8 cellular contexts compared by ENCODE assay signal in genomic region chr14:77322209-77322902, GRCh38. TPM values are rescaled to one million over a fixed set of nuclear protein-coding genes. Genes with fewer than 3 reads are reported as not detected.
DNase-seq lines count a peak whose midpoint lies in the region; ATAC-seq, FAIRE-seq and TF ChIP-seq lines count a peak whose summit lies in the region.

No MANE protein-coding gene starts in this region.

- H3K9me3 Mint-ChIP-seq in activated naive CD4-positive, alpha-beta T cell treated with anti-CD3 and anti-CD28 coated beads, Interleukin-2, amount 10 ng/mL, durations not matched to agents 7 days and 5 days = no peaks in the 10 kb centered on the region
- no peaks in the 10 kb centered on the region for H3K9me3 Mint-ChIP-seq in activated naive CD8-positive, alpha-beta T cell (ENCODE audit: low read depth)
- no peaks in the 10 kb centered on the region for H3K9me3 Mint-ChIP-seq in type B pancreatic cell

- H3K9ac ChIP-seq in HepG2 (ENCODE audit: insufficient read depth, low read depth, low read length) = peak overlapping the region; percentile 93

- BruUV-seq in HepG2 (replicated peaks; lab: Mats Ljungman, UMichigan) = no TSS peak

- in situ Hi-C loops in HepG2 (cut with HindIII; ENCODE audit: extremely low pct_ligation_motif_present, low pct_unique_long_range_greater_than_20kb) = no loop called here

- TF ChIP-seq CTCF in HepG2 (CRISPR knock-in tag; IDR thresholded peaks at IDR 0.05) = no peak
- TF ChIP-seq CTCF in type B pancreatic cell (conservative IDR thresholded peaks at IDR 0.05) = no peak

- ATAC-seq in HepG2 (no peak), GM21381 (IDR thresholded peaks at IDR 0.05; ENCODE audit: unreplicated experiment) (no peak), GM19324 (IDR thresholded peaks at IDR 0.05; ENCODE audit: low FRiP score, unreplicated experiment) (no peak)

- peak overlapping the region; percentile 96 for H3K27ac ChIP-seq in HepG2 (ENCODE audit: extremely low read length, insufficient read depth, low read length)

- peak; percentile 42 for FAIRE-seq in HepG2 (lab: Jason Lieb, UNC)

- H3K79me2 ChIP-seq in HepG2 (ENCODE audit: insufficient read depth, low read length) = peaks cover 23% of the 10 kb centered on the region

- H3K27me3 Mint-ChIP-seq in activated naive CD4-positive, alpha-beta T cell treated with anti-CD3 and anti-CD28 coated beads, Interleukin-2, amount 10 ng/mL, durations not matched to agents 7 days and 5 days = no peaks in the 10 kb centered on the region
- H3K27me3 Mint-ChIP-seq in activated naive CD8-positive, alpha-beta T cell = no peaks in the 10 kb centered on the region
- no peaks in the 10 kb centered on the region for H3K27me3 Mint-ChIP-seq in type B pancreatic cell

- H3K27me3 ChIP-seq in HepG2 (ENCODE audit: control insufficient read depth in 1 of 2, insufficient read depth in 2 of 2, low read length in 2 of 2) = no peaks in the 10 kb centered on the region

- peak overlapping the region; percentile 99 for H3K27ac Mint-ChIP-seq in activated naive CD4-positive, alpha-beta T cell treated with anti-CD3 and anti-CD28 coated beads, Interleukin-2, amount 10 ng/mL, durations not matched to agents 7 days and 5 days
- peak overlapping the region; percentile 99 for H3K27ac Mint-ChIP-seq in activated naive CD8-positive, alpha-beta T cell
- peak overlapping the region; percentile 100 for H3K27ac Mint-ChIP-seq in type B pancreatic cell

- H2AFZ ChIP-seq in HepG2 (ENCODE audit: low read length) = no peak overlapping the region

- peaks cover 67% of the 10 kb centered on the region for H3K4me1 ChIP-seq in HepG2 (ENCODE audit: insufficient read depth, low read length)

- WGBS in HepG2 (ENCODE audit: low lambda C conversion rate) = 78% methylated on average over 5 of the region's 5 CpGs

- no peak for DNase-seq in activated naive CD4-positive, alpha-beta T cell treated with anti-CD3 and anti-CD28 coated beads, Interleukin-2, amount 10 ng/mL, durations not matched to agents 7 days and 5 days
- DNase-seq in activated naive CD4-positive, alpha-beta T cell treated with Interleukin-2 at 50 U/mL for 16 hours = no peak
- DNase-seq in HepG2 (ENCODE audit: low spot score) (no peak), type B pancreatic cell (ENCODE audit: extremely low spot score, unreplicated experiment) (no peak), HCEC 1CT (no peak)

- peak overlapping the region; percentile 99 for H3K4me3 Mint-ChIP-seq in activated naive CD4-positive, alpha-beta T cell treated with anti-CD3 and anti-CD28 coated beads, Interleukin-2, amount 10 ng/mL, durations not matched to agents 7 days and 5 days
- H3K4me3 Mint-ChIP-seq in activated naive CD8-positive, alpha-beta T cell = peak overlapping the region; percentile 96
- H3K4me3 Mint-ChIP-seq in type B pancreatic cell = peak overlapping the region; percentile 98

- H3K36me3 ChIP-seq in HepG2 (replicated peaks in 1 of 2; ENCODE audit: control insufficient read depth in 1 of 2, insufficient read depth in 2 of 2, low read length in 2 of 2) = no peaks in the 10 kb centered on the region

- peaks cover 23% of the 10 kb centered on the region for H3K4me1 Mint-ChIP-seq in activated naive CD4-positive, alpha-beta T cell treated with anti-CD3 and anti-CD28 coated beads, Interleukin-2, amount 10 ng/mL, durations not matched to agents 7 days and 5 days
- peaks cover 16% of the 10 kb centered on the region for H3K4me1 Mint-ChIP-seq in activated naive CD8-positive, alpha-beta T cell (ENCODE audit: low read depth)
- peaks cover 28% of the 10 kb centered on the region for H3K4me1 Mint-ChIP-seq in type B pancreatic cell (ENCODE audit: unreplicated experiment)

- intact Hi-C loops in HepG2 (cut with micrococcal nuclease; ENCODE audit: unreplicated experiment) = loop anchor here (5.0 kb wide), 2 partner anchors 55 to 135 kb away; partner anchors contain the start of genes AHSA1, SAMD15, TMED8 and VIPAS39

- H3K4me3 ChIP-seq in HepG2 (replicated peaks in 1 of 3; ENCODE audit: insufficient read depth in 1 of 3, low read depth in 2 of 3, low read length in 3 of 3) = peak overlapping the region in 2 of 3 experiments; percentile 79 to 93; a peak in 4 of 6 replicates

- H4K20me1 ChIP-seq in HepG2 (ENCODE audit: insufficient read depth, low read length) = no peaks in the 10 kb centered on the region

- no peaks in the 10 kb centered on the region for H3K36me3 Mint-ChIP-seq in activated naive CD4-positive, alpha-beta T cell treated with anti-CD3 and anti-CD28 coated beads, Interleukin-2, amount 10 ng/mL, durations not matched to agents 7 days and 5 days
- no peaks in the 10 kb centered on the region for H3K36me3 Mint-ChIP-seq in activated naive CD8-positive, alpha-beta T cell
- no peaks in the 10 kb centered on the region for H3K36me3 Mint-ChIP-seq in type B pancreatic cell

- TF ChIP-seq EP300 in HepG2 (IDR thresholded peaks at IDR 0.05; ENCODE audit: low read depth in 2 of 2, low read length in 2 of 2) (no peak), HepG2 (CRISPR knock-in tag; IDR thresholded peaks at IDR 0.05; ENCODE audit: borderline replicate concordance) (no peak)

- peak overlapping the region; percentile 91 for H3K4me2 ChIP-seq in HepG2 (ENCODE audit: low read depth, low read length)

- CTCF ChIA-PET in activated naive CD4-positive, alpha-beta T cell treated with anti-CD3 and anti-CD28 coated beads, Interleukin-2, amount 10 ng/mL, durations not matched to agents 7 days and 5 days (lab: Charles Lee) = interaction anchor here (1.3 kb wide), 1 partner anchor 55 kb away, joined by 7 read pairs; the partner anchor contains the start of genes SAMD15 and TMED8
- CTCF ChIA-PET in HepG2 (lab: Yijun Ruan, JAX; ENCODE audit: low intra/inter-chr PET ratio, low total read pairs) = no interaction called here

- no peaks in the 10 kb centered on the region for H3K9me3 ChIP-seq in HepG2 (ENCODE audit: low read length)

- TF ChIP-seq POLR2A in HepG2 (IDR thresholded peaks at IDR 0.05; ENCODE audit: insufficient read depth in 1 of 2, low read depth in 2 of 2, low read length in 2 of 2) = no peak

- no peak for TF ChIP-seq RAD21 in HepG2 (CRISPR knock-in tag; IDR thresholded peaks at IDR 0.05)

- POLR2A ChIA-PET in HepG2 (lab: Yijun Ruan, JAX) = interaction anchor here (1.8 to 3.1 kb wide), 5 partner anchors 8 to 55 kb away, joined by 7 to 37 read pairs (median 12); partner anchors contain the start of genes SAMD15 and TMED8

RNA-seq across cellular contexts. Expression of gene GSTZ1, which starts 1.5 kb away (rescaled TPM):
- total RNA-seq in HepG2 (2016; rRNA removed; fragmentation: Illumina TruSeq; extraction: Trizol) (26.9 and 27.6 TPM in 2 replicates), type B pancreatic cell (ENCODE audit: low replicate concordance) (16.0 and 18.9 TPM in 2 replicates)
- 6.7 and 6.9 TPM in 2 replicates for total RNA-seq in HepG2 (2016; cell fraction: cytosol; rRNA removed; fragmentation: Illumina TruSeq; extraction: Trizol; ENCODE audit: low read depth)
- 26.1 and 26.7 TPM in 2 replicates for total RNA-seq in HepG2 (2016; cell fraction: insoluble cytoplasmic fraction; rRNA removed; fragmentation: Illumina TruSeq; extraction: Trizol)
- 10.4 TPM in 2 replicates for total RNA-seq in HepG2 (2016; cell fraction: membrane; rRNA removed; fragmentation: Illumina TruSeq; extraction: Trizol)
- total RNA-seq in HepG2 (2016; cell fraction: nucleus; rRNA removed; fragmentation: Illumina TruSeq; extraction: Trizol) = 19.7 and 22.0 TPM in 2 replicates
- 14.4 and 15.7 TPM in 2 replicates for polyA plus RNA-seq in HepG2 (2011; rRNA removed)
- polyA plus RNA-seq in HepG2 (2011; cell fraction: cytosol; rRNA removed) = 15.4 and 20.2 TPM in 2 replicates
- polyA plus RNA-seq in HepG2 (2011; cell fraction: nucleus; rRNA removed) = 25.0 and 27.1 TPM in 2 replicates
- 18.1 and 18.4 TPM in 2 replicates for polyA plus RNA-seq in HepG2 (2012)
- 4.9 and 5.3 TPM in 2 replicates for polyA plus RNA-seq in HepG2 (2016; cell fraction: cytosol; fragmentation: Illumina TruSeq; extraction: Trizol; ENCODE audit: low read depth)
- 29.6 and 30.1 TPM in 2 replicates for polyA plus RNA-seq in HepG2 (2016; cell fraction: insoluble cytoplasmic fraction; fragmentation: Illumina TruSeq; extraction: Trizol; ENCODE audit: low read depth)
- polyA plus RNA-seq in HepG2 (2016; cell fraction: membrane; fragmentation: Illumina TruSeq; extraction: Trizol; ENCODE audit: low read depth) = 7.6 and 9.5 TPM in 2 replicates
- polyA plus RNA-seq in HepG2 (2016; cell fraction: nucleus; fragmentation: Illumina TruSeq; extraction: Trizol; ENCODE audit: insufficient read depth, low read depth) = 20.3 and 23.0 TPM in 2 replicates
- polyA minus RNA-seq in HepG2 (2011; rRNA and poly(A)+ RNA removed; ENCODE audit: low replicate concordance) = 25.0 and 25.5 TPM in 2 replicates
- polyA minus RNA-seq in HepG2 (2011; cell fraction: cytosol; rRNA and poly(A)+ RNA removed) = 3.9 and 5.6 TPM in 2 replicates
- 37.7 and 42.4 TPM in 2 replicates for polyA minus RNA-seq in HepG2 (2011; cell fraction: nucleus; rRNA and poly(A)+ RNA removed)

RNA-seq across cellular contexts. Expression of gene POMT2, which starts 1.7 kb away (rescaled TPM):
- 7.9 and 15.9 TPM in 2 replicates for total RNA-seq in HepG2 (2016; rRNA removed; fragmentation: Illumina TruSeq; extraction: Trizol)
- total RNA-seq in HepG2 (2016; cell fraction: cytosol; rRNA removed; fragmentation: Illumina TruSeq; extraction: Trizol; ENCODE audit: low read depth) = 4.5 and 5.3 TPM in 2 replicates
- total RNA-seq in HepG2 (2016; cell fraction: insoluble cytoplasmic fraction; rRNA removed; fragmentation: Illumina TruSeq; extraction: Trizol) = 5.7 and 18.9 TPM in 2 replicates
- total RNA-seq in HepG2 (2016; cell fraction: membrane; rRNA removed; fragmentation: Illumina TruSeq; extraction: Trizol) = 5.6 and 9.7 TPM in 2 replicates
- total RNA-seq in HepG2 (2016; cell fraction: nucleus; rRNA removed; fragmentation: Illumina TruSeq; extraction: Trizol) = 26.2 and 26.6 TPM in 2 replicates
- 15.3 and 17.7 TPM in 2 replicates for polyA plus RNA-seq in HepG2 (2011; rRNA removed)
- 5.3 and 6.1 TPM in 2 replicates for polyA plus RNA-seq in HepG2 (2011; cell fraction: cytosol; rRNA removed)
- 104 and 129 TPM in 2 replicates for polyA plus RNA-seq in HepG2 (2011; cell fraction: nucleus; rRNA removed)
- polyA plus RNA-seq in HepG2 (2012) = 10.4 and 12.2 TPM in 2 replicates
- 5.4 and 5.6 TPM in 2 replicates for polyA plus RNA-seq in HepG2 (2016; cell fraction: cytosol; fragmentation: Illumina TruSeq; extraction: Trizol; ENCODE audit: low read depth)
- polyA plus RNA-seq in HepG2 (2016; cell fraction: insoluble cytoplasmic fraction; fragmentation: Illumina TruSeq; extraction: Trizol; ENCODE audit: low read depth) = 10.3 and 13.4 TPM in 2 replicates
- 8.1 and 9.6 TPM in 2 replicates for polyA plus RNA-seq in HepG2 (2016; cell fraction: membrane; fragmentation: Illumina TruSeq; extraction: Trizol; ENCODE audit: low read depth)
- 96.8 and 106 TPM in 2 replicates for polyA plus RNA-seq in HepG2 (2016; cell fraction: nucleus; fragmentation: Illumina TruSeq; extraction: Trizol; ENCODE audit: insufficient read depth, low read depth)
- polyA minus RNA-seq in HepG2 (2011; rRNA and poly(A)+ RNA removed; ENCODE audit: low replicate concordance) = 34.5 and 36.8 TPM in 2 replicates
- 6.0 and 8.1 TPM in 2 replicates for polyA minus RNA-seq in HepG2 (2011; cell fraction: cytosol; rRNA and poly(A)+ RNA removed)
- 38.1 and 42.3 TPM in 2 replicates for polyA minus RNA-seq in HepG2 (2011; cell fraction: nucleus; rRNA and poly(A)+ RNA removed)
- 45.4 and 51.5 TPM in 2 replicates for total RNA-seq in type B pancreatic cell (ENCODE audit: low replicate concordance)

RNA-seq across cellular contexts. Expression of gene NGB, which starts 51.4 kb away (rescaled TPM):
- not detected in 2 replicates for total RNA-seq in HepG2 (2016; rRNA removed; fragmentation: Illumina TruSeq; extraction: Trizol)
- not detected in 2 replicates for total RNA-seq in HepG2 (2016; cell fraction: cytosol; rRNA removed; fragmentation: Illumina TruSeq; extraction: Trizol; ENCODE audit: low read depth)
- total RNA-seq in HepG2 (2016; cell fraction: insoluble cytoplasmic fraction; rRNA removed; fragmentation: Illumina TruSeq; extraction: Trizol) = not detected in 2 replicates
- not detected in 2 replicates for total RNA-seq in HepG2 (2016; cell fraction: membrane; rRNA removed; fragmentation: Illumina TruSeq; extraction: Trizol)
- total RNA-seq in HepG2 (2016; cell fraction: nucleus; rRNA removed; fragmentation: Illumina TruSeq; extraction: Trizol) = not detected in 2 replicates
- 0.04 and 0.05 TPM in 2 replicates for polyA plus RNA-seq in HepG2 (2011; rRNA removed)
- polyA plus RNA-seq in HepG2 (2011; cell fraction: cytosol; rRNA removed) = 0.03 and 0.09 TPM in 2 replicates
- polyA plus RNA-seq in HepG2 (2011; cell fraction: nucleus; rRNA removed) = not detected in 2 replicates
- not detected in 2 replicates for polyA plus RNA-seq in HepG2 (2012)
- polyA plus RNA-seq in HepG2 (2016; cell fraction: cytosol; fragmentation: Illumina TruSeq; extraction: Trizol; ENCODE audit: low read depth) = not detected in 2 replicates
- polyA plus RNA-seq in HepG2 (2016; cell fraction: insoluble cytoplasmic fraction; fragmentation: Illumina TruSeq; extraction: Trizol; ENCODE audit: low read depth) = not detected in 2 replicates
- polyA plus RNA-seq in HepG2 (2016; cell fraction: membrane; fragmentation: Illumina TruSeq; extraction: Trizol; ENCODE audit: low read depth) = 0.09 TPM in 1 of 2 replicates, not detected in the other
- polyA plus RNA-seq in HepG2 (2016; cell fraction: nucleus; fragmentation: Illumina TruSeq; extraction: Trizol; ENCODE audit: insufficient read depth, low read depth) = not detected in 2 replicates
- polyA minus RNA-seq in HepG2 (2011; rRNA and poly(A)+ RNA removed; ENCODE audit: low replicate concordance) = not detected in 2 replicates
- not detected in 2 replicates for polyA minus RNA-seq in HepG2 (2011; cell fraction: cytosol; rRNA and poly(A)+ RNA removed)
- polyA minus RNA-seq in HepG2 (2011; cell fraction: nucleus; rRNA and poly(A)+ RNA removed) = not detected in 2 replicates
- not detected in 2 replicates for total RNA-seq in type B pancreatic cell (ENCODE audit: low replicate concordance)

RNA-seq across cellular contexts. Expression of gene TMED8, which starts 54.5 kb away (rescaled TPM):
- 11.7 and 17.5 TPM in 2 replicates for total RNA-seq in HepG2 (2016; rRNA removed; fragmentation: Illumina TruSeq; extraction: Trizol)
- 0.71 TPM in 2 replicates for total RNA-seq in HepG2 (2016; cell fraction: cytosol; rRNA removed; fragmentation: Illumina TruSeq; extraction: Trizol; ENCODE audit: low read depth)
- total RNA-seq in HepG2 (2016; cell fraction: insoluble cytoplasmic fraction; rRNA removed; fragmentation: Illumina TruSeq; extraction: Trizol) = 11.1 and 18.2 TPM in 2 replicates
- 4.1 and 4.7 TPM in 2 replicates for total RNA-seq in HepG2 (2016; cell fraction: membrane; rRNA removed; fragmentation: Illumina TruSeq; extraction: Trizol)
- total RNA-seq in HepG2 (2016; cell fraction: nucleus; rRNA removed; fragmentation: Illumina TruSeq; extraction: Trizol) = 8.0 and 8.7 TPM in 2 replicates
- polyA plus RNA-seq in HepG2 (2011; rRNA removed) = 4.7 and 6.0 TPM in 2 replicates
- 3.0 and 4.2 TPM in 2 replicates for polyA plus RNA-seq in HepG2 (2011; cell fraction: cytosol; rRNA removed)
- polyA plus RNA-seq in HepG2 (2011; cell fraction: nucleus; rRNA removed) = 2.7 and 3.4 TPM in 2 replicates
- 5.0 and 5.4 TPM in 2 replicates for polyA plus RNA-seq in HepG2 (2012)
- 0.28 and 0.33 TPM in 2 replicates for polyA plus RNA-seq in HepG2 (2016; cell fraction: cytosol; fragmentation: Illumina TruSeq; extraction: Trizol; ENCODE audit: low read depth)
- 10.5 and 10.6 TPM in 2 replicates for polyA plus RNA-seq in HepG2 (2016; cell fraction: insoluble cytoplasmic fraction; fragmentation: Illumina TruSeq; extraction: Trizol; ENCODE audit: low read depth)
- 1.5 and 1.7 TPM in 2 replicates for polyA plus RNA-seq in HepG2 (2016; cell fraction: membrane; fragmentation: Illumina TruSeq; extraction: Trizol; ENCODE audit: low read depth)
- polyA plus RNA-seq in HepG2 (2016; cell fraction: nucleus; fragmentation: Illumina TruSeq; extraction: Trizol; ENCODE audit: insufficient read depth, low read depth) = 8.9 and 9.4 TPM in 2 replicates
- 12.8 and 15.2 TPM in 2 replicates for polyA minus RNA-seq in HepG2 (2011; rRNA and poly(A)+ RNA removed; ENCODE audit: low replicate concordance)
- 7.1 and 8.6 TPM in 2 replicates for polyA minus RNA-seq in HepG2 (2011; cell fraction: cytosol; rRNA and poly(A)+ RNA removed)
- polyA minus RNA-seq in HepG2 (2011; cell fraction: nucleus; rRNA and poly(A)+ RNA removed) = 5.3 and 7.1 TPM in 2 replicates
- 17.4 and 17.5 TPM in 2 replicates for total RNA-seq in type B pancreatic cell (ENCODE audit: low replicate concordance)

RNA-seq across cellular contexts. Expression of gene SAMD15, which starts 54.8 kb away (rescaled TPM):
- total RNA-seq in HepG2 (2016; rRNA removed; fragmentation: Illumina TruSeq; extraction: Trizol) = 1.3 and 2.0 TPM in 2 replicates
- 0.40 TPM in 1 of 2 replicates, not detected in the other for total RNA-seq in HepG2 (2016; cell fraction: cytosol; rRNA removed; fragmentation: Illumina TruSeq; extraction: Trizol; ENCODE audit: low read depth)
- 1.4 and 3.0 TPM in 2 replicates for total RNA-seq in HepG2 (2016; cell fraction: insoluble cytoplasmic fraction; rRNA removed; fragmentation: Illumina TruSeq; extraction: Trizol)
- total RNA-seq in HepG2 (2016; cell fraction: membrane; rRNA removed; fragmentation: Illumina TruSeq; extraction: Trizol) = 0.10 and 0.49 TPM in 2 replicates
- 1.1 TPM in 2 replicates for total RNA-seq in HepG2 (2016; cell fraction: nucleus; rRNA removed; fragmentation: Illumina TruSeq; extraction: Trizol)
- polyA plus RNA-seq in HepG2 (2011; rRNA removed) = 0.09 TPM in 2 replicates
- 0.11 TPM in 1 of 2 replicates, not detected in the other for polyA plus RNA-seq in HepG2 (2011; cell fraction: cytosol; rRNA removed)
- polyA plus RNA-seq in HepG2 (2011; cell fraction: nucleus; rRNA removed) = 0.05 and 0.24 TPM in 2 replicates
- polyA plus RNA-seq in HepG2 (2012) = 0.05 TPM in 1 of 2 replicates, not detected in the other
- polyA plus RNA-seq in HepG2 (2016; cell fraction: cytosol; fragmentation: Illumina TruSeq; extraction: Trizol; ENCODE audit: low read depth) = 0.11 TPM in 1 of 2 replicates, not detected in the other
- 0.82 and 1.2 TPM in 2 replicates for polyA plus RNA-seq in HepG2 (2016; cell fraction: insoluble cytoplasmic fraction; fragmentation: Illumina TruSeq; extraction: Trizol; ENCODE audit: low read depth)
- polyA plus RNA-seq in HepG2 (2016; cell fraction: membrane; fragmentation: Illumina TruSeq; extraction: Trizol; ENCODE audit: low read depth) = 0.07 and 0.10 TPM in 2 replicates
- 0.47 and 0.82 TPM in 2 replicates for polyA plus RNA-seq in HepG2 (2016; cell fraction: nucleus; fragmentation: Illumina TruSeq; extraction: Trizol; ENCODE audit: insufficient read depth, low read depth)
- 0.51 TPM in 1 of 2 replicates, not detected in the other for polyA minus RNA-seq in HepG2 (2011; rRNA and poly(A)+ RNA removed; ENCODE audit: low replicate concordance)
- polyA minus RNA-seq in HepG2 (2011; cell fraction: cytosol; rRNA and poly(A)+ RNA removed) = not detected in 2 replicates
- 0.39 TPM in 1 of 2 replicates, not detected in the other for polyA minus RNA-seq in HepG2 (2011; cell fraction: nucleus; rRNA and poly(A)+ RNA removed)
- 4.0 and 9.7 TPM in 2 replicates for total RNA-seq in type B pancreatic cell (ENCODE audit: low replicate concordance)
